In the genomic region with DNA sequence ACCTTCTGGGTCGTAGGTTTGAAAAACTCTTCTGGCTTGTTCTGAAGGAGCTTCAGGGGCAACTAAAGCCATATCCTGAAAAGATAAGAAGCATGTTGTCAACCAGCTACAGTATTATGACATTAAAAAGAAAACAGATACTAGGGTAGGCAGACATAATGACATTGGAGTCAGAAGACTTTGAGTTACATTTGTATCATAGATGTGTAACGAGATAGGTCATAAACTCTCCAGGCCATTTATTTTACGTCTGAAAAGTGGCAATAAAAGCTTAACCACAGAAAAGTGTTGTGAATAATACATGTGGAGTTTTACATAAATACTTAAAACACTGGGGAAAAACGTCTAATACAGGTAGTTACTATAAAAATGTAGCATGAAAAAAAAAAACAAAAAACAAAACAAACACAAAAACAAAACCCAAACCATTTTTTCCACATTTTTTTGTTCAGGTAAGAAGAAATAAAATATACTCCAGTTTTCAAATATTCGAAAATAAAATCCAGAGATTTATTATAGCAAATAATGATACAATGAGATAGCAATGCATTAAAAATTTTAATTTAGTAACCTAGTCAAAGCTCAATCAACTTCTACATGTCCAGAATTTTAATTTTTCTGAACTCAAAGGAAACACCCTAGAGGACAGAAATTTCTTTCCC, we compare ENCODE assay signal across 16 cellular contexts.
"Had no signal": no experiment of that assay in that cellular context is flagged by ENCODE, and none has a peak within 500 bp of the region (broad histone marks: within the 10 kb centered on the region; RNA-seq: fewer than 3 reads in every experiment).

No MANE protein-coding gene starts in this region.

- ATAC-seq: lower lobe of right lung; right lobe of liver; stimulated activated naive CD8-positive, alpha-beta T cell treated with anti-CD3 and anti-CD28 coated beads, Interleukin-15, amount 100 ng/mL, for 72 hours had no signal

- H3K27me3 ChIP-seq: neural progenitor cell, right lobe of liver, spleen had no signal

- H3K4me1 Mint-ChIP-seq: neural progenitor cell had no signal

- H3K9me3 Mint-ChIP-seq: activated naive CD4-positive, alpha-beta T cell treated with anti-CD3 and anti-CD28 coated beads, Interleukin-2, amount 50 U/mL, for 24 hours; central memory CD8-positive, alpha-beta T cell; stimulated activated naive CD8-positive, alpha-beta T cell treated with anti-CD3 and anti-CD28 coated beads, Interleukin-15, amount 100 ng/mL, for 72 hours had no signal

- H3K4me1 ChIP-seq: lower lobe of right lung, neural progenitor cell, right lobe of liver had no signal

- H3K4me3 ChIP-seq: lower lobe of right lung, neural progenitor cell, right lobe of liver, spleen had no signal

- H3K36me3 ChIP-seq: neural progenitor cell, WERI-Rb-1 had no signal

- H3K4me3 Mint-ChIP-seq: activated naive CD4-positive, alpha-beta T cell treated with anti-CD3 and anti-CD28 coated beads, Interleukin-2, amount 50 U/mL, for 24 hours; central memory CD8-positive, alpha-beta T cell; immature natural killer cell; neural progenitor cell; stimulated activated naive CD8-positive, alpha-beta T cell treated with anti-CD3 and anti-CD28 coated beads, Interleukin-15, amount 100 ng/mL, for 72 hours had no signal

- DNase-seq: activated CD4-positive, alpha-beta T cell treated with anti-CD3 and anti-CD28 coated beads, Interleukin-2, amount 50 U/mL, for 48 hours; amniotic stem cell; cortex of kidney; effector CD4-positive, alpha-beta T cell; foreskin melanocyte; head of caudate nucleus; immature natural killer cell; lower lobe of right lung; right lobe of liver; spleen; stimulated activated naive CD8-positive, alpha-beta T cell treated with anti-CD3 and anti-CD28 coated beads, Interleukin-15, amount 100 ng/mL, for 72 hours; T-helper 1 cell; WERI-Rb-1 had no signal

- H3K9me3 ChIP-seq: right lobe of liver had no signal

- H3K27ac Mint-ChIP-seq: activated naive CD4-positive, alpha-beta T cell treated with anti-CD3 and anti-CD28 coated beads, Interleukin-2, amount 50 U/mL, for 24 hours; neural progenitor cell; stimulated activated naive CD8-positive, alpha-beta T cell treated with anti-CD3 and anti-CD28 coated beads, Interleukin-15, amount 100 ng/mL, for 72 hours had no signal

- H3K27me3 Mint-ChIP-seq: activated naive CD4-positive, alpha-beta T cell treated with anti-CD3 and anti-CD28 coated beads, Interleukin-2, amount 50 U/mL, for 24 hours; central memory CD8-positive, alpha-beta T cell; stimulated activated naive CD8-positive, alpha-beta T cell treated with anti-CD3 and anti-CD28 coated beads, Interleukin-15, amount 100 ng/mL, for 72 hours had no signal

- H3K27ac ChIP-seq: lower lobe of right lung, neural progenitor cell, right lobe of liver, spleen, WERI-Rb-1 had no signal
